ENCODE assay signal across 2 cellular contexts in the genomic region with DNA sequence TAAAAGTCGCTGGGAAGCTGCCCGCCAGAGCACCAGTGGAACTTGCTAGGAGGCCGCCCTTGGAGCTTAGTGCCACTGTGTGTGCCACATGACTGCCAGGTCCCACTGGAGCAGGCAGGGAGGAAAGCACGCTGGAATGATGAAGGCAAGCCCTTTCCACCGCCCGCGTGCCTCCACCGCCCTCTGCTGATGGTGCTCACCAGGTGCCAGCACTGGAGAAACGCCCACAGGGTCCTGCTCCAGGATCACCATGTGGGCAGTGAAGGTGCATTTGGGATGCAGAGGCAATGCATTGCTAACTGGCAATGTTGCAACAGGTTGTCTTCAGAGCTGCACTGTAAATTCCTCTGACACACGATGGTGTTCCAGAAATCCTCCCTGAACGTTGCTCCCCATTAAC.
TF ChIP-seq lines count a peak whose summit lies in the region.

No MANE protein-coding gene starts in this region.

TF ChIP-seq in IMR-90, 13 proteins besides CTCF, POLR2A, EP300 and RAD21 (continued from another document):
- TF ChIP-seq, protein P1, sequence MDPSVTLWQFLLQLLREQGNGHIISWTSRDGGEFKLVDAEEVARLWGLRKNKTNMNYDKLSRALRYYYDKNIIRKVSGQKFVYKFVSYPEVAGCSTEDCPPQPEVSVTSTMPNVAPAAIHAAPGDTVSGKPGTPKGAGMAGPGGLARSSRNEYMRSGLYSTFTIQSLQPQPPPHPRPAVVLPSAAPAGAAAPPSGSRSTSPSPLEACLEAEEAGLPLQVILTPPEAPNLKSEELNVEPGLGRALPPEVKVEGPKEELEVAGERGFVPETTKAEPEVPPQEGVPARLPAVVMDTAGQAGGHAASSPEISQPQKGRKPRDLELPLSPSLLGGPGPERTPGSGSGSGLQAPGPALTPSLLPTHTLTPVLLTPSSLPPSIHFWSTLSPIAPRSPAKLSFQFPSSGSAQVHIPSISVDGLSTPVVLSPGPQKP (IDR thresholded peaks at IDR 0.05; ENCODE audit: borderline replicate concordance, low read depth, low read length), result no peak
- TF ChIP-seq SMC3 (IDR thresholded peaks at IDR 0.05; ENCODE audit: low read depth, low read length), result no peak

TF ChIP-seq in WTC11, 78 proteins besides CTCF, POLR2A, EP300 and RAD21:
- TF ChIP-seq, protein P2, sequence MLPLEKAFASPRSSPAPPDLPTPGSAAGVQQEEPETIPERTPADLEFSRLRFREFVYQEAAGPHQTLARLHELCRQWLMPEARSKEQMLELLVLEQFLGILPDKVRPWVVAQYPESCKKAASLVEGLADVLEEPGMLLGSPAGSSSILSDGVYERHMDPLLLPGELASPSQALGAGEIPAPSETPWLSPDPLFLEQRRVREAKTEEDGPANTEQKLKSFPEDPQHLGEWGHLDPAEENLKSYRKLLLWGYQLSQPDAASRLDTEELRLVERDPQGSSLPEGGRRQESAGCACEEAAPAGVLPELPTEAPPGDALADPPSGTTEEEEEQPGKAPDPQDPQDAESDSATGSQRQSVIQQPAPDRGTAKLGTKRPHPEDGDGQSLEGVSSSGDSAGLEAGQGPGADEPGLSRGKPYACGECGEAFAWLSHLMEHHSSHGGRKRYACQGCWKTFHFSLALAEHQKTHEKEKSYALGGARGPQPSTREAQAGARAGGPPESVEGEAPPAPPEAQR (CRISPR knock-in tag; IDR thresholded peaks at IDR 0.05), result no peak
- TF ChIP-seq ZNF121 (CRISPR knock-in tag; IDR thresholded peaks at IDR 0.05) (no peak), CREB1 (CRISPR knock-in tag; IDR thresholded peaks at IDR 0.05) (no peak), EMX1 (CRISPR knock-in tag; IDR thresholded peaks at IDR 0.05) (no peak), PRRX2 (CRISPR knock-in tag; IDR thresholded peaks at IDR 0.05) (no peak), ESRRA (CRISPR knock-in tag; IDR thresholded peaks at IDR 0.05; ENCODE audit: borderline replicate concordance) (no peak), ZNF232 (CRISPR knock-in tag; IDR thresholded peaks at IDR 0.05) (no peak), ZNF219 (CRISPR knock-in tag; IDR thresholded peaks at IDR 0.05; ENCODE audit: borderline replicate concordance) (no peak), FOXK1 (CRISPR knock-in tag; IDR thresholded peaks at IDR 0.05) (no peak), MYBL2 (CRISPR knock-in tag; IDR thresholded peaks at IDR 0.05) (no peak), SOX15 (CRISPR knock-in tag; IDR thresholded peaks at IDR 0.05) (no peak)
- TF ChIP-seq, protein P3, sequence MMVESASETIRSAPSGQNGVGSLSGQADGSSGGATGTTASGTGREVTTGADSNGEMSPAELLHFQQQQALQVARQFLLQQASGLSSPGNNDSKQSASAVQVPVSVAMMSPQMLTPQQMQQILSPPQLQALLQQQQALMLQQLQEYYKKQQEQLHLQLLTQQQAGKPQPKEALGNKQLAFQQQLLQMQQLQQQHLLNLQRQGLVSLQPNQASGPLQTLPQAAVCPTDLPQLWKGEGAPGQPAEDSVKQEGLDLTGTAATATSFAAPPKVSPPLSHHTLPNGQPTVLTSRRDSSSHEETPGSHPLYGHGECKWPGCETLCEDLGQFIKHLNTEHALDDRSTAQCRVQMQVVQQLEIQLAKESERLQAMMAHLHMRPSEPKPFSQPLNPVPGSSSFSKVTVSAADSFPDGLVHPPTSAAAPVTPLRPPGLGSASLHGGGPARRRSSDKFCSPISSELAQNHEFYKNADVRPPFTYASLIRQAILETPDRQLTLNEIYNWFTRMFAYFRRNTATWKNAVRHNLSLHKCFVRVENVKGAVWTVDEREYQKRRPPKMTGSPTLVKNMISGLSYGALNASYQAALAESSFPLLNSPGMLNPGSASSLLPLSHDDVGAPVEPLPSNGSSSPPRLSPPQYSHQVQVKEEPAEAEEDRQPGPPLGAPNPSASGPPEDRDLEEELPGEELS (CRISPR knock-in tag; IDR thresholded peaks at IDR 0.05), result no peak
- TF ChIP-seq, protein P4, sequence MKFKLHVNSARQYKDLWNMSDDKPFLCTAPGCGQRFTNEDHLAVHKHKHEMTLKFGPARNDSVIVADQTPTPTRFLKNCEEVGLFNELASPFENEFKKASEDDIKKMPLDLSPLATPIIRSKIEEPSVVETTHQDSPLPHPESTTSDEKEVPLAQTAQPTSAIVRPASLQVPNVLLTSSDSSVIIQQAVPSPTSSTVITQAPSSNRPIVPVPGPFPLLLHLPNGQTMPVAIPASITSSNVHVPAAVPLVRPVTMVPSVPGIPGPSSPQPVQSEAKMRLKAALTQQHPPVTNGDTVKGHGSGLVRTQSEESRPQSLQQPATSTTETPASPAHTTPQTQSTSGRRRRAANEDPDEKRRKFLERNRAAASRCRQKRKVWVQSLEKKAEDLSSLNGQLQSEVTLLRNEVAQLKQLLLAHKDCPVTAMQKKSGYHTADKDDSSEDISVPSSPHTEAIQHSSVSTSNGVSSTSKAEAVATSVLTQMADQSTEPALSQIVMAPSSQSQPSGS (CRISPR knock-in tag; IDR thresholded peaks at IDR 0.05; ENCODE audit: borderline replicate concordance, low read depth), result no peak
- TF ChIP-seq, protein P5, sequence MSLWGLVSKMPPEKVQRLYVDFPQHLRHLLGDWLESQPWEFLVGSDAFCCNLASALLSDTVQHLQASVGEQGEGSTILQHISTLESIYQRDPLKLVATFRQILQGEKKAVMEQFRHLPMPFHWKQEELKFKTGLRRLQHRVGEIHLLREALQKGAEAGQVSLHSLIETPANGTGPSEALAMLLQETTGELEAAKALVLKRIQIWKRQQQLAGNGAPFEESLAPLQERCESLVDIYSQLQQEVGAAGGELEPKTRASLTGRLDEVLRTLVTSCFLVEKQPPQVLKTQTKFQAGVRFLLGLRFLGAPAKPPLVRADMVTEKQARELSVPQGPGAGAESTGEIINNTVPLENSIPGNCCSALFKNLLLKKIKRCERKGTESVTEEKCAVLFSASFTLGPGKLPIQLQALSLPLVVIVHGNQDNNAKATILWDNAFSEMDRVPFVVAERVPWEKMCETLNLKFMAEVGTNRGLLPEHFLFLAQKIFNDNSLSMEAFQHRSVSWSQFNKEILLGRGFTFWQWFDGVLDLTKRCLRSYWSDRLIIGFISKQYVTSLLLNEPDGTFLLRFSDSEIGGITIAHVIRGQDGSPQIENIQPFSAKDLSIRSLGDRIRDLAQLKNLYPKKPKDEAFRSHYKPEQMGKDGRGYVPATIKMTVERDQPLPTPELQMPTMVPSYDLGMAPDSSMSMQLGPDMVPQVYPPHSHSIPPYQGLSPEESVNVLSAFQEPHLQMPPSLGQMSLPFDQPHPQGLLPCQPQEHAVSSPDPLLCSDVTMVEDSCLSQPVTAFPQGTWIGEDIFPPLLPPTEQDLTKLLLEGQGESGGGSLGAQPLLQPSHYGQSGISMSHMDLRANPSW (CRISPR knock-in tag; conservative IDR thresholded peaks at IDR 0.05; ENCODE audit: low read depth), result no peak
- TF ChIP-seq, protein P6, sequence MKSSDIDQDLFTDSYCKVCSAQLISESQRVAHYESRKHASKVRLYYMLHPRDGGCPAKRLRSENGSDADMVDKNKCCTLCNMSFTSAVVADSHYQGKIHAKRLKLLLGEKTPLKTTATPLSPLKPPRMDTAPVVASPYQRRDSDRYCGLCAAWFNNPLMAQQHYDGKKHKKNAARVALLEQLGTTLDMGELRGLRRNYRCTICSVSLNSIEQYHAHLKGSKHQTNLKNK (CRISPR knock-in tag; IDR thresholded peaks at IDR 0.05), result no peak
